23 cellular contexts compared by ENCODE assay signal in the genomic region with DNA sequence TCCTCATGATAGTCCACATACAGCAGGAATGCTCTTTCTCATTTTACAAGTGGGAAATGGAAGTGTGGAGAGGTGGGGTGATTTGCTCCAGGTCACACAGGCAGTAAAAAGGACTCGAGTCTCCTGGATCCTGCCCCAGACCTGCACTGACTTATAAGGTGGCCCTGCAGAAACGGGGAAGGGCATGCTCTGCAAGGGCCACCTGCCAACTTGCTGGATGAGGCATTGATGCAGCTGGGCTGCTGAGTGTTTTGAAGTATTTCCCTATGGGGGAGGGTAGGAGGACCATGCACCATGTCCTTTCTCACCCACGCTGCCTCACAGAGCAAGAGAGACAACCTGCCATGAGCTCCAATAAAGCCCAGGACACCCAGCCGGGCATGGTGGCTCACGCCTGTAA. TPM values are rescaled to one million over a fixed set of nuclear protein-coding genes. Genes with fewer than 3 reads are reported as not detected.
"Had no signal": no experiment of that assay in that cellular context is flagged by ENCODE, and none has a peak within 500 bp of the region (broad histone marks: within the 10 kb centered on the region; RNA-seq: fewer than 3 reads in every experiment).

No MANE protein-coding gene starts in this region.

- H3K4me3 Mint-ChIP-seq: activated B cell treated with CpG ODN at 0.5 μM for 24 hours; activated CD8-positive, alpha-beta T cell treated with anti-CD3 and anti-CD28 coated beads for 36 hours; activated T-cell treated with anti-CD3 and anti-CD28 coated beads, Interleukin-2, amount 50 U/mL, for 24 hours; brain; mesothelial cell of epicardium; nephron progenitor cell had no signal

- H3K9me3 Mint-ChIP-seq: activated B cell treated with CpG ODN at 0.5 μM for 24 hours; activated CD8-positive, alpha-beta T cell treated with anti-CD3 and anti-CD28 coated beads for 36 hours; activated T-cell treated with anti-CD3 and anti-CD28 coated beads, Interleukin-2, amount 50 U/mL, for 24 hours; activated T-helper 2 cell treated with anti-CD3 and anti-CD28 coated beads, Interferon-gamma antibody, Interleukin-2, Interleukin-4, amounts not matched to agents 10 μg/mL and 5 μg/mL and 100 μg/mL, durations not matched to agents 14 hours and 24 hours and 36 hours; brain; mesothelial cell of epicardium; nephron progenitor cell had no signal

- H3K36me3 ChIP-seq: gastroesophageal sphincter, heart right ventricle, tibial artery, uterus had no signal

- ATAC-seq: activated CD8-positive, alpha-beta T cell treated with anti-CD3 and anti-CD28 coated beads for 36 hours; gastroesophageal sphincter had no signal

- H3K36me3 Mint-ChIP-seq: brain, mesothelial cell of epicardium had no signal

- H3K27me3 Mint-ChIP-seq: brain, progenitor cell of endocrine pancreas had no signal

- H3K4me1 ChIP-seq: gastroesophageal sphincter, heart right ventricle, tibial artery, uterus had no signal

- H3K27ac Mint-ChIP-seq: activated B cell treated with CpG ODN at 0.5 μM for 24 hours; activated CD8-positive, alpha-beta T cell treated with anti-CD3 and anti-CD28 coated beads for 36 hours; activated T-cell treated with anti-CD3 and anti-CD28 coated beads, Interleukin-2, amount 50 U/mL, for 24 hours; activated T-helper 2 cell treated with anti-CD3 and anti-CD28 coated beads, Interferon-gamma antibody, Interleukin-2, Interleukin-4, amounts not matched to agents 10 μg/mL and 5 μg/mL and 100 μg/mL, durations not matched to agents 14 hours and 24 hours and 36 hours; brain; mesothelial cell of epicardium; nephron progenitor cell; progenitor cell of endocrine pancreas had no signal

- DNase-seq: activated B cell treated with CpG ODN at 0.5 μM for 24 hours; activated CD4-positive, alpha-beta T cell treated with anti-CD3 and anti-CD28 coated beads for 4 hours; activated CD8-positive, alpha-beta T cell treated with anti-CD3 and anti-CD28 coated beads for 36 hours; activated naive CD4-positive, alpha-beta T cell treated with Interleukin-2 at 50 U/mL for 16 hours; activated T-cell treated with anti-CD3 and anti-CD28 coated beads, Interleukin-2, amount 50 U/mL, for 24 hours; central memory CD4-positive, alpha-beta T cell; dorsolateral prefrontal cortex; heart right ventricle; nephron progenitor cell; occipital lobe; stimulated activated CD4-positive, alpha-beta T cell treated with anti-CD3 and anti-CD28 coated beads, Interleukin-12 subunit alpha, Interleukin-12 subunit beta, amount 100 ng/mL, for 4 hours; stimulated activated CD4-positive, alpha-beta T cell treated with anti-CD3 and anti-CD28 coated beads, Interleukin-1b, Interleukin-23, amount 100 ng/mL, for 48 hours; stimulated activated CD8-positive, alpha-beta memory T cell treated with anti-CD3 and anti-CD28 coated beads, Interleukin-4, amount 100 ng/mL, for 48 hours; stimulated activated naive CD4-positive, alpha-beta T cell treated with Interleukin-2 at 50 U/mL for 16 hours; substantia nigra; tibial artery; uterus had no signal

- H3K9me3 ChIP-seq: gastroesophageal sphincter, heart right ventricle, tibial artery, uterus had no signal

- H3K4me1 Mint-ChIP-seq: activated B cell treated with CpG ODN at 0.5 μM for 24 hours, brain, mesothelial cell of epicardium, nephron progenitor cell had no signal

- H3K4me3 ChIP-seq: dorsolateral prefrontal cortex, gastroesophageal sphincter, heart right ventricle, lung, tibial artery, uterus had no signal

RNA-seq across cellular contexts. Expression of gene OR6Q1, which starts 36.9 kb away (rescaled TPM):
- total RNA-seq: activated B cell treated with CpG ODN at 0.5 μM for 24 hours; activated CD8-positive, alpha-beta T cell treated with anti-CD3 and anti-CD28 coated beads for 36 hours; activated T-helper 2 cell treated with anti-CD3 and anti-CD28 coated beads, Interferon-gamma antibody, Interleukin-2, Interleukin-4, amounts not matched to agents 10 μg/mL and 5 μg/mL and 100 μg/mL, durations not matched to agents 14 hours and 24 hours and 36 hours; dorsolateral prefrontal cortex; gastroesophageal sphincter; heart right ventricle; lung; mesothelial cell of epicardium; occipital lobe; progenitor cell of endocrine pancreas; uterus had no signal

RNA-seq across cellular contexts. Expression of gene OR9Q1, which starts 44.0 kb away (rescaled TPM):
- total RNA-seq: activated B cell treated with CpG ODN at 0.5 μM for 24 hours; activated CD8-positive, alpha-beta T cell treated with anti-CD3 and anti-CD28 coated beads for 36 hours; activated T-helper 2 cell treated with anti-CD3 and anti-CD28 coated beads, Interferon-gamma antibody, Interleukin-2, Interleukin-4, amounts not matched to agents 10 μg/mL and 5 μg/mL and 100 μg/mL, durations not matched to agents 14 hours and 24 hours and 36 hours; gastroesophageal sphincter; heart right ventricle; mesothelial cell of epicardium; occipital lobe; progenitor cell of endocrine pancreas; uterus had no signal

RNA-seq across cellular contexts. Expression of gene OR9I1, which starts 57.6 kb away (rescaled TPM):
- total RNA-seq: activated B cell treated with CpG ODN at 0.5 μM for 24 hours; activated CD8-positive, alpha-beta T cell treated with anti-CD3 and anti-CD28 coated beads for 36 hours; activated T-helper 2 cell treated with anti-CD3 and anti-CD28 coated beads, Interferon-gamma antibody, Interleukin-2, Interleukin-4, amounts not matched to agents 10 μg/mL and 5 μg/mL and 100 μg/mL, durations not matched to agents 14 hours and 24 hours and 36 hours; dorsolateral prefrontal cortex; gastroesophageal sphincter; heart right ventricle; lung; mesothelial cell of epicardium; occipital lobe; progenitor cell of endocrine pancreas; uterus had no signal
